8 cellular contexts compared by ENCODE assay signal in the genomic region with DNA sequence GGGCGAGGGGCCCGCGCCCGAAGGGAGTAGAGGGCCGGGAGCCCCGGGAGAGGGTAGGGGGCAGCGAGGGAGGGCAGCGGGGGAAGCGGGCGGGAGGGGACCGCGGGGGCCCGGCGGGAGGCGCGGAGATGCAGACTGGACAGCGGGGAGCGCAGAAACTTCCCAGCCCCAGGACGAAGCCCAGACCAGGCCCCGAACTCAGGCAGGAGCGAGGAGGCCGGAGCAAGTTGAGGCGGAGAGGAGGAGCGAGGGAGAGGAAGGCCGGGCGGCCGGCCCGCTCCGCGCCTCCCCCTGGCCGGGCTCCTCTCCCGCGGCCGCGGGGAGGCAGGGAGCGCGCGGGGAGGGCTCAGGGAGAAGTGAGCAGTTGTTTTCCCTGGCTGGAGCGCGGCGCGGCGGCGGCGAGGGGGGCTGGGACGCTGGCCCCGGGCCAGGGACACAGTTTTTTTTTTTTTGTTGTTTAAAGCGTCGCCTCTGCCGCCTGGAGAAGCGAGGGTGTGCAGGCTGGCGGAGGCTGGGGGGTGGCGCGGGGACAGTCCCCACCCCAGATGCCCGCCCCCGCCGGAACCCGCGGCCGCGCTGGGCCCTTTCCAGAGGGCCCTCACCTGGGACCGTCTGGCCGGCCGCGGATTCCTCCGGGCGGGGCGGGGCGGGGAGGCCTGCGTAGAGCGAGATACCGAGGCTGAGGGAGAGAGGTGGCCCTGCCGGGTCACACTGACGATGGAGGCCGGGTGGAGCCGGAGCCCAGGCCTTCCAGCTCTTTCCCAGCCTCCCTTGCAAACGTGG. TPM values are rescaled to one million over a fixed set of nuclear protein-coding genes. Genes with fewer than 3 reads are reported as not detected.
DNase-seq lines count a peak whose midpoint lies in the region; ATAC-seq, FAIRE-seq and TF ChIP-seq lines count a peak whose summit lies in the region.

A gene (minus strand): TSS at position 358 of the 783 bp plus-strand sequence. CDS start 400 bp downstream, outside the sequence.

- H3K9me3 ChIP-seq in A549 = no peaks in the 10 kb centered on the region

- H3K27ac Mint-ChIP-seq in activated naive CD4-positive, alpha-beta T cell treated with anti-CD3 and anti-CD28 coated beads, Interleukin-2, amount 10 ng/mL, durations not matched to agents 7 days and 5 days = peak within 1 kb of the TSS; percentile 88
- peak within 1 kb of the TSS in 4 of 6 donors; percentile 59 to 75 (median 66) for H3K27ac Mint-ChIP-seq in naive B cell

- DNase-seq in A549 (ENCODE audit: low read depth in 1 of 2, low spot score in 1 of 2) (peak; percentile 59 to 64), GM12864 (ENCODE audit: low read depth) (no peak), NCI-H510A (lab: John Stamatoyannopoulos, UW) (peak; percentile 67), fibroblast of villous mesenchyme (ENCODE audit: low read depth) (peak; percentile 76), naive B cell (no peak), urothelium cell line (ENCODE audit: low spot score) (peak; percentile 86)
- peak; percentile 61 for DNase-seq in activated naive CD4-positive, alpha-beta T cell treated with anti-CD3 and anti-CD28 coated beads, Interleukin-2, amount 10 ng/mL, durations not matched to agents 7 days and 5 days

- TF ChIP-seq CTCF in A549 (IDR thresholded peaks at IDR 0.05) (no peak), GM12864 (IDR thresholded peaks at IDR 0.05; ENCODE audit: low read depth, low read length, missing control alignments) (no peak), fibroblast of villous mesenchyme (IDR thresholded peaks at IDR 0.05; ENCODE audit: insufficient read depth, low read depth, low read length) (no peak)

- ATAC-seq in A549 (peak; percentile 9 to 30; a peak in 5 of 6 replicates), naive B cell (ENCODE audit: low read depth in 2 of 2) (peak; percentile 52 to 54), GM21526 (IDR thresholded peaks at IDR 0.05; ENCODE audit: low FRiP score, unreplicated experiment) (no peak)

- no peaks in the 10 kb centered on the region for H3K9me3 Mint-ChIP-seq in activated naive CD4-positive, alpha-beta T cell treated with anti-CD3 and anti-CD28 coated beads, Interleukin-2, amount 10 ng/mL, durations not matched to agents 7 days and 5 days
- no peaks in the 10 kb centered on the region for H3K9me3 Mint-ChIP-seq in naive B cell

- no peak for TF ChIP-seq RAD21 in A549 (conservative IDR thresholded peaks at IDR 0.05 in 1 of 2, IDR thresholded peaks at IDR 0.05 in 1 of 2)

- H3K4me3 Mint-ChIP-seq in activated naive CD4-positive, alpha-beta T cell treated with anti-CD3 and anti-CD28 coated beads, Interleukin-2, amount 10 ng/mL, durations not matched to agents 7 days and 5 days = peak within 1 kb of the TSS; percentile 80
- peak within 1 kb of the TSS; percentile 76 to 90 (median 84) for H3K4me3 Mint-ChIP-seq in naive B cell

- H3K4me3 ChIP-seq in A549 (peak within 1 kb of the TSS; percentile 62), GM12864 (ENCODE audit: low read depth, low read length) (peak within 1 kb of the TSS; percentile 24), fibroblast of villous mesenchyme (ENCODE audit: low read depth, low read length) (peak within 1 kb of the TSS; percentile 66)

- no peaks in the 10 kb centered on the region for H3K36me3 Mint-ChIP-seq in activated naive CD4-positive, alpha-beta T cell treated with anti-CD3 and anti-CD28 coated beads, Interleukin-2, amount 10 ng/mL, durations not matched to agents 7 days and 5 days
- no peaks in the 10 kb centered on the region for H3K36me3 Mint-ChIP-seq in naive B cell

- H3K27ac ChIP-seq in A549 = peak within 1 kb of the TSS; percentile 94 to 99

- POLR2A ChIA-PET in A549 (lab: Yijun Ruan, JAX) = interaction anchor here (4.1 kb wide), 1 partner anchor 13 kb away, joined by 51 read pairs; a partner anchor contains a TSS

- FAIRE-seq in A549 (lab: Jason Lieb, UNC) (no peak), urothelium cell line (lab: Jason Lieb, UNC) (no peak)

- peaks cover 67% of the 10 kb centered on the region for H3K4me1 Mint-ChIP-seq in activated naive CD4-positive, alpha-beta T cell treated with anti-CD3 and anti-CD28 coated beads, Interleukin-2, amount 10 ng/mL, durations not matched to agents 7 days and 5 days
- H3K4me1 Mint-ChIP-seq in naive B cell = peaks cover 31 to 49% (median 41%) of the 10 kb centered on the region in 3 donors

- peak within 1 kb of the TSS; percentile 98 for H3K4me2 ChIP-seq in A549

- WGBS in A549 (ENCODE audit: missing lambda C conversion rate) = 1% methylated on average over 32 of the region's 77 CpGs

- peaks cover 17% of the 10 kb centered on the region for H3K27me3 Mint-ChIP-seq in activated naive CD4-positive, alpha-beta T cell treated with anti-CD3 and anti-CD28 coated beads, Interleukin-2, amount 10 ng/mL, durations not matched to agents 7 days and 5 days
- H3K27me3 Mint-ChIP-seq in naive B cell = no peaks in the 10 kb centered on the region

- no peak; a peak in 1 of 5 replicates for TF ChIP-seq EP300 in A549 (IDR thresholded peaks at IDR 0.05)

- TF ChIP-seq POLR2A in A549 (IDR thresholded peaks at IDR 0.05; ENCODE audit: low read length) = 0 out of 2 replicates have a peak, but pooled peaks have one; percentile 18

- CTCF ChIA-PET in A549 (lab: Yijun Ruan, JAX) = interaction anchor here (1.2 to 16.3 kb wide), 5 partner anchors 10 to 16 kb away, joined by 3 to 393 read pairs (median 96); a partner anchor contains a TSS
- CTCF ChIA-PET in activated naive CD4-positive, alpha-beta T cell treated with anti-CD3 and anti-CD28 coated beads, Interleukin-2, amount 10 ng/mL, durations not matched to agents 7 days and 5 days (lab: Charles Lee) = interaction anchor here (1.3 to 4.2 kb wide), 2 partner anchors 8 to 13 kb away, joined by 6 to 18 read pairs; a partner anchor contains a TSS

- H3K4me1 ChIP-seq in A549 = peaks cover 76% of the 10 kb centered on the region

TF ChIP-seq in A549, 52 proteins besides CTCF, POLR2A, EP300 and RAD21:
- TF ChIP-seq, protein P1, sequence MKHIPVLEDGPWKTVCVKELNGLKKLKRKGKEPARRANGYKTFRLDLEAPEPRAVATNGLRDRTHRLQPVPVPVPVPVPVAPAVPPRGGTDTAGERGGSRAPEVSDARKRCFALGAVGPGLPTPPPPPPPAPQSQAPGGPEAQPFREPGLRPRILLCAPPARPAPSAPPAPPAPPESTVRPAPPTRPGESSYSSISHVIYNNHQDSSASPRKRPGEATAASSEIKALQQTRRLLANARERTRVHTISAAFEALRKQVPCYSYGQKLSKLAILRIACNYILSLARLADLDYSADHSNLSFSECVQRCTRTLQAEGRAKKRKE (CRISPR knock-in tag; IDR thresholded peaks at IDR 0.05; ENCODE audit: low read depth) = no peak
- TF ChIP-seq, protein P2, sequence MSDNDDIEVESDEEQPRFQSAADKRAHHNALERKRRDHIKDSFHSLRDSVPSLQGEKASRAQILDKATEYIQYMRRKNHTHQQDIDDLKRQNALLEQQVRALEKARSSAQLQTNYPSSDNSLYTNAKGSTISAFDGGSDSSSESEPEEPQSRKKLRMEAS (IDR thresholded peaks at IDR 0.05) = peak; percentile 51; the same call in 1 of the 2 replicates
- TF ChIP-seq PHF8 (IDR thresholded peaks at IDR 0.05; ENCODE audit: borderline replicate concordance, low read depth) (0 out of 2 replicates have a peak, but pooled peaks have one; percentile 27), MYC (IDR thresholded peaks at IDR 0.05; ENCODE audit: borderline replicate concordance, low read length) (no peak), SREBF2 (IDR thresholded peaks at IDR 0.05) (no peak), JUN (IDR thresholded peaks at IDR 0.05) (peak; percentile 36 to 58; a peak in 1 of 5 replicates), NPAS2 (CRISPR knock-in tag; IDR thresholded peaks at IDR 0.05; ENCODE audit: borderline replicate concordance) (no peak), SMC3 (IDR thresholded peaks at IDR 0.05) (0 out of 3 replicates have a peak, but pooled peaks have one; percentile 9)
- TF ChIP-seq, protein P3, sequence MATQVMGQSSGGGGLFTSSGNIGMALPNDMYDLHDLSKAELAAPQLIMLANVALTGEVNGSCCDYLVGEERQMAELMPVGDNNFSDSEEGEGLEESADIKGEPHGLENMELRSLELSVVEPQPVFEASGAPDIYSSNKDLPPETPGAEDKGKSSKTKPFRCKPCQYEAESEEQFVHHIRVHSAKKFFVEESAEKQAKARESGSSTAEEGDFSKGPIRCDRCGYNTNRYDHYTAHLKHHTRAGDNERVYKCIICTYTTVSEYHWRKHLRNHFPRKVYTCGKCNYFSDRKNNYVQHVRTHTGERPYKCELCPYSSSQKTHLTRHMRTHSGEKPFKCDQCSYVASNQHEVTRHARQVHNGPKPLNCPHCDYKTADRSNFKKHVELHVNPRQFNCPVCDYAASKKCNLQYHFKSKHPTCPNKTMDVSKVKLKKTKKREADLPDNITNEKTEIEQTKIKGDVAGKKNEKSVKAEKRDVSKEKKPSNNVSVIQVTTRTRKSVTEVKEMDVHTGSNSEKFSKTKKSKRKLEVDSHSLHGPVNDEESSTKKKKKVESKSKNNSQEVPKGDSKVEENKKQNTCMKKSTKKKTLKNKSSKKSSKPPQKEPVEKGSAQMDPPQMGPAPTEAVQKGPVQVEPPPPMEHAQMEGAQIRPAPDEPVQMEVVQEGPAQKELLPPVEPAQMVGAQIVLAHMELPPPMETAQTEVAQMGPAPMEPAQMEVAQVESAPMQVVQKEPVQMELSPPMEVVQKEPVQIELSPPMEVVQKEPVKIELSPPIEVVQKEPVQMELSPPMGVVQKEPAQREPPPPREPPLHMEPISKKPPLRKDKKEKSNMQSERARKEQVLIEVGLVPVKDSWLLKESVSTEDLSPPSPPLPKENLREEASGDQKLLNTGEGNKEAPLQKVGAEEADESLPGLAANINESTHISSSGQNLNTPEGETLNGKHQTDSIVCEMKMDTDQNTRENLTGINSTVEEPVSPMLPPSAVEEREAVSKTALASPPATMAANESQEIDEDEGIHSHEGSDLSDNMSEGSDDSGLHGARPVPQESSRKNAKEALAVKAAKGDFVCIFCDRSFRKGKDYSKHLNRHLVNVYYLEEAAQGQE (IDR thresholded peaks at IDR 0.05) = no peak

RNA-seq across cellular contexts. Expression of the gene that starts here (rescaled TPM):
- 28.6 and 39.9 TPM in 2 replicates for polyA plus RNA-seq in A549 (2011; rRNA removed)
- polyA plus RNA-seq in A549 (2012; cell fraction: cytosol; rRNA removed) = 130 and 136 TPM in 2 replicates
- 715 and 951 TPM in 2 replicates for polyA plus RNA-seq in A549 (2012; cell fraction: nucleus; rRNA removed)
- polyA plus RNA-seq in A549 (2017; fragmentation: RNase III; extraction: RNeasy Plus Mini Kit Qiagen cat#74134 plus additional on column Dnase treatment) = 107 to 134 TPM (median 123 TPM) in 3 replicates
- polyA minus RNA-seq in A549 (2011; rRNA and poly(A)+ RNA removed) = 25.4 and 44.5 TPM in 2 replicates
- 23.7 and 24.2 TPM in 2 replicates for total RNA-seq in fibroblast of villous mesenchyme
- polyA plus RNA-seq in naive B cell (ENCODE audit: low read depth in 6 of 6) = 10 to 100 TPM; 12.5 to 40.5 (median 23.0) TPM

Comparison
In these comparisons a context has a peak if more than half of its experiments do, and no peak if none do; other contexts are left out.
1. DNase-seq: peak in A549 (2 of 2), NCI-H510A (single experiment), activated naive CD4-positive, alpha-beta T cell treated with anti-CD3 and anti-CD28 coated beads, Interleukin-2, amount 10 ng/mL, durations not matched to agents 7 days and 5 days (single experiment), fibroblast of villous mesenchyme (single experiment) and urothelium cell line (single experiment); none in GM12864 (single experiment) and naive B cell (single experiment).
2. Peak in every context shown above with its lines, with median percentiles within 50 percentile points of each other: H3K4me3 ChIP-seq.